In the genomic region with DNA sequence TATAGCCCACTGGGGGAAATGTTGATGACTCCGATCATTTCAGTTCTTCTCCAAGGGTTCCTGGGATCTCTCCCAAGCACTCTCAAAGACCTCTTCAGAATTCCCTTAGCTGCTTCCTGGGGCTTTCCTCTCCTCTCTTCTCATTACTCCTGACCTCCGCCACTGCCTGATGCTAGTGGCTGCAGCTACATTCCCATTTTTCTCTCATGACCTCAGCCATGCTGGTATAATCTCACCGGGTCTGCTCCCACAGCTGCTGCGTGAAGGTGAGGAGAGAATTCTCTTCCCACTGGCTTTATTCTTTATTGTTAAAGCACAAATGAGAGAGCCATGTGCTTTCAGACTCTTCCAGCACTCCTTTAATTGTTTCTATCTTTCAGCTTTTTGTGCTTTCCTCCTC, we compare ENCODE assay signal across 25 cellular contexts.
"Had no signal": no experiment of that assay in that cellular context is flagged by ENCODE, and none has a peak within 500 bp of the region (broad histone marks: within the 10 kb centered on the region; RNA-seq: fewer than 3 reads in every experiment).

No MANE protein-coding gene starts in this region.

- H3K27ac ChIP-seq: esophagus squamous epithelium, prostate gland, skin epidermis, spleen, thoracic aorta, tibial nerve, vagina had no signal

- H3K27me3 ChIP-seq: esophagus squamous epithelium, spleen, tibial nerve, vagina had no signal

- H3K4me3 Mint-ChIP-seq: effector memory CD8-positive, alpha-beta T cell; immature natural killer cell; memory B cell; naive thymus-derived CD4-positive, alpha-beta T cell; nephron progenitor cell; stimulated activated memory B cell treated with anti-CD40 and anti-IgM and Interleukin-4, amounts not matched to agents 10 μg/mL and 1 μg/mL and 100 μg/mL, for 72 hours had no signal

- ATAC-seq: effector memory CD8-positive, alpha-beta T cell; left ventricle myocardium superior; mucosa of descending colon; naive thymus-derived CD4-positive, alpha-beta T cell; right cardiac atrium; stimulated activated memory B cell treated with anti-CD40 and anti-IgM and Interleukin-4, amounts not matched to agents 10 μg/mL and 1 μg/mL and 100 μg/mL, for 72 hours; stimulated activated naive CD8-positive, alpha-beta T cell treated with anti-CD3 and anti-CD28 coated beads, Interleukin-15, Interleukin-2, amounts not matched to agents 100 U/mL and 50 U/mL, for 24 hours had no signal

- H3K27ac Mint-ChIP-seq: effector memory CD8-positive, alpha-beta T cell; immature natural killer cell; memory B cell; naive thymus-derived CD4-positive, alpha-beta T cell; nephron progenitor cell; stimulated activated memory B cell treated with anti-CD40 and anti-IgM and Interleukin-4, amounts not matched to agents 10 μg/mL and 1 μg/mL and 100 μg/mL, for 72 hours had no signal

- H3K9me3 ChIP-seq: mucosa of descending colon, prostate gland, vagina had no signal

- DNase-seq: cortex of kidney; effector memory CD8-positive, alpha-beta T cell; erythroblast; esophagus squamous epithelium; foreskin melanocyte; hypothalamus; immature natural killer cell; islet precursor cell; left ventricle myocardium superior; mucosa of descending colon; naive thymus-derived CD4-positive, alpha-beta T cell; nephron progenitor cell; nucleus accumbens; right cardiac atrium; spleen; stimulated activated CD4-positive, alpha-beta T cell treated with anti-CD3 and anti-CD28 coated beads, Interleukin-4, amount 100 ng/mL, for 4 hours; stimulated activated naive CD8-positive, alpha-beta T cell treated with anti-CD3 and anti-CD28 coated beads, Interleukin-15, Interleukin-2, amounts not matched to agents 100 U/mL and 50 U/mL, for 24 hours had no signal

- H3K4me3 ChIP-seq: esophagus squamous epithelium, lung, mucosa of descending colon, prostate gland, skin epidermis, spleen, thoracic aorta, tibial nerve, vagina had no signal

- H3K4me1 ChIP-seq: esophagus squamous epithelium, prostate gland, spleen, vagina had no signal

- H3K27me3 Mint-ChIP-seq: effector memory CD8-positive, alpha-beta T cell; memory B cell; naive thymus-derived CD4-positive, alpha-beta T cell; stimulated activated memory B cell treated with anti-CD40 and anti-IgM and Interleukin-4, amounts not matched to agents 10 μg/mL and 1 μg/mL and 100 μg/mL, for 72 hours had no signal

- H3K36me3 ChIP-seq: esophagus squamous epithelium, prostate gland, spleen, thoracic aorta, tibial nerve, vagina had no signal

- H3K4me1 Mint-ChIP-seq: immature natural killer cell; memory B cell; stimulated activated memory B cell treated with anti-CD40 and anti-IgM and Interleukin-4, amounts not matched to agents 10 μg/mL and 1 μg/mL and 100 μg/mL, for 72 hours had no signal

- H3K36me3 Mint-ChIP-seq: immature natural killer cell; memory B cell; stimulated activated memory B cell treated with anti-CD40 and anti-IgM and Interleukin-4, amounts not matched to agents 10 μg/mL and 1 μg/mL and 100 μg/mL, for 72 hours had no signal
